26 cellular contexts compared by ENCODE assay signal in genomic region chr2:181397331-181397730, GRCh38.
"Had no signal": no experiment of that assay in that cellular context is flagged by ENCODE, and none has a peak within 500 bp of the region (broad histone marks: within the 10 kb centered on the region; RNA-seq: fewer than 3 reads in every experiment).

No MANE protein-coding gene starts in this region.

- FAIRE-seq: frontal cortex, urothelium cell line had no signal

- H3K27me3 ChIP-seq: neural progenitor cell, right atrium auricular region, spleen, testis, tibial artery, upper lobe of left lung had no signal

- H3K9ac ChIP-seq: neural progenitor cell had no signal

- H3K4me2 ChIP-seq: neural progenitor cell had no signal

- H3K4me1 ChIP-seq: prostate gland, right atrium auricular region, testis, tibial artery had no signal

- H3K4me3 ChIP-seq: coronary artery, lower lobe of right lung, neural progenitor cell, prostate gland, right atrium auricular region, spleen, testis, tibial artery, upper lobe of left lung had no signal

- H3K4me3 Mint-ChIP-seq: effector memory CD8-positive, alpha-beta T cell; immature natural killer cell; naive B cell; natural killer cell treated with Interleukin-12 subunit alpha and Interleukin-12 subunit beta and Interleukin-15 and Interleukin-18, amount 100 ng/mL, for 72 hours; neural progenitor cell; stimulated activated memory B cell treated with anti-CD40 and anti-IgM and Interleukin-4, amounts not matched to agents 10 μg/mL and 1 μg/mL and 100 μg/mL, for 72 hours had no signal

- H3K36me3 Mint-ChIP-seq: immature natural killer cell; naive B cell; natural killer cell treated with Interleukin-12 subunit alpha and Interleukin-12 subunit beta and Interleukin-15 and Interleukin-18, amount 100 ng/mL, for 72 hours; neural progenitor cell; stimulated activated memory B cell treated with anti-CD40 and anti-IgM and Interleukin-4, amounts not matched to agents 10 μg/mL and 1 μg/mL and 100 μg/mL, for 72 hours had no signal

- H3K36me3 ChIP-seq: lower lobe of right lung, neural progenitor cell, prostate gland, right atrium auricular region, spleen, tibial artery, upper lobe of left lung had no signal

- H3K27ac ChIP-seq: coronary artery, lower lobe of right lung, neural progenitor cell, prostate gland, right atrium auricular region, spleen, testis, tibial artery, upper lobe of left lung had no signal

- H3K9me3 ChIP-seq: lower lobe of right lung, prostate gland, right atrium auricular region, spleen, testis, tibial artery, upper lobe of left lung had no signal

- H3K9me3 Mint-ChIP-seq: effector memory CD8-positive, alpha-beta T cell; immature natural killer cell; natural killer cell treated with Interleukin-12 subunit alpha and Interleukin-12 subunit beta and Interleukin-15 and Interleukin-18, amount 100 ng/mL, for 72 hours; neural progenitor cell had no signal

- DNase-seq: dermis blood vessel endothelial cell; effector memory CD8-positive, alpha-beta T cell; erythroblast; hypothalamus; immature natural killer cell; islet precursor cell; kidney glomerular epithelial cell; left colon; left ventricle myocardium superior; lower lobe of right lung; naive B cell; spleen; stimulated activated CD4-positive, alpha-beta T cell treated with anti-CD3 and anti-CD28 coated beads, Interleukin-4, amount 100 ng/mL, for 4 hours; stimulated activated naive CD8-positive, alpha-beta T cell treated with anti-CD3 and anti-CD28 coated beads, Interleukin-15, Interleukin-2, amounts not matched to agents 100 U/mL and 50 U/mL, for 24 hours; substantia nigra; testis; tibial artery; upper lobe of left lung had no signal

- H2AFZ ChIP-seq: neural progenitor cell had no signal

- H3K27ac Mint-ChIP-seq: effector memory CD8-positive, alpha-beta T cell; natural killer cell treated with Interleukin-12 subunit alpha and Interleukin-12 subunit beta and Interleukin-15 and Interleukin-18, amount 100 ng/mL, for 72 hours; neural progenitor cell; stimulated activated memory B cell treated with anti-CD40 and anti-IgM and Interleukin-4, amounts not matched to agents 10 μg/mL and 1 μg/mL and 100 μg/mL, for 72 hours had no signal

- H3K27me3 Mint-ChIP-seq: effector memory CD8-positive, alpha-beta T cell; naive B cell; natural killer cell treated with Interleukin-12 subunit alpha and Interleukin-12 subunit beta and Interleukin-15 and Interleukin-18, amount 100 ng/mL, for 72 hours; stimulated activated memory B cell treated with anti-CD40 and anti-IgM and Interleukin-4, amounts not matched to agents 10 μg/mL and 1 μg/mL and 100 μg/mL, for 72 hours had no signal
